ENCODE assay signal across 9 cellular contexts in the genomic region with DNA sequence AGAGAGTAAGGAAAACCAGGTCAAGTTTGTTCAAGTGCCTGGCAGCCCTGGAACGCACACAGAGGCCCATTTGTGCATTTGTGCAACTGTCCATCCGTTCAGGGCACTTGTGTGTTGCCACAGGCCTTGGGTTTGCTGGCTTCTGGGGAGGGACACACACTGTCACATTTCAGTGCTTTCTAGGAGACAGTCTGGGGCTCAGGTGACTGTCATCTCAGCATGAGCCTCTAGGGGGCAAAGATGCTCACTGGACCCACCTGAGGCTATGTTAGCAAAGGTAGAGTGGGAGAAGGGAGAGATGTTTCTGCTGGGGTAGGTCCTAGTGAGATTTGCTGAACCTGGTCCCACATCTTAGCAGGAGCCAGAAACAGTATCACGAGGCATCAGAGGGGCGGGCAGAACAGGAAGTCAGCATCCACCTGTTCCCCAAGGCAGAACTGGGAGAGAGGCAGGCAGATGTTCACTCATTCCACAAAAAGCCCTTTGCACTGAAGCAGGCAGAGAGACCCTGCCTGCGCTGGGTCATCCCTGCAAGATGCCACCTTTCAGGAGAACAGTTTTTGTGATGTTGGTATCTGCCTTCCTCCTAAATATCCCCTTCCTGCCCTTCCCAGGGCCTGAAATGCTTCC. TPM values are rescaled to one million over a fixed set of nuclear protein-coding genes. Genes with fewer than 3 reads are reported as not detected.
A peak's percentile ranks its signal among the peaks of the same experiment; 100 is the strongest.
DNase-seq lines count a peak whose midpoint lies in the region; ATAC-seq, FAIRE-seq and TF ChIP-seq lines count a peak whose summit lies in the region.
"Had no signal": no experiment of that assay in that cellular context is flagged by ENCODE, and none has a peak within 500 bp of the region (broad histone marks: within the 10 kb centered on the region; RNA-seq: fewer than 3 reads in every experiment).

No MANE protein-coding gene starts in this region.

- TF ChIP-seq POLR2A in body of pancreas (IDR thresholded peaks at IDR 0.05), result no peak
- TF ChIP-seq POLR2A in HepG2 (IDR thresholded peaks at IDR 0.05; ENCODE audit: insufficient read depth in 1 of 2, low read depth in 2 of 2, low read length in 2 of 2), result no peak

- H3K9ac ChIP-seq in HepG2 (ENCODE audit: insufficient read depth, low read depth, low read length), result no peak overlapping the region

- H3K4me1 ChIP-seq in body of pancreas (no peaks in the 10 kb centered on the region), HepG2 (ENCODE audit: insufficient read depth, low read length) (peaks cover 5% of the 10 kb centered on the region; the same call in 1 of the 2 replicates)

- POLR2A ChIA-PET in HepG2 (lab: Yijun Ruan, JAX), result no interaction called here

- no peaks in the 10 kb centered on the region for H3K36me3 ChIP-seq in body of pancreas (replicated peaks in 1 of 2; ENCODE audit: insufficient read depth in 1 of 2, low read depth in 2 of 2)
- H3K36me3 ChIP-seq in HepG2 (replicated peaks in 1 of 2; ENCODE audit: control insufficient read depth in 1 of 2, insufficient read depth in 2 of 2, low read length in 2 of 2), result peaks cover 10 to 23% of the 10 kb centered on the region in 2 experiments

- intact Hi-C loops in body of pancreas (cut with DNase I), result no loop called here
- intact Hi-C loops in HepG2 (cut with micrococcal nuclease; ENCODE audit: unreplicated experiment), result loop anchor here (10.0 kb wide), 1 partner anchor 65 kb away; no protein-coding TSS in a partner anchor

- 0 out of 2 replicates have a peak, but pooled peaks have one; percentile 52 for TF ChIP-seq RAD21 in HepG2 (CRISPR knock-in tag; IDR thresholded peaks at IDR 0.05)

- WGBS in body of pancreas, 2 donors, result 47 to 58% methylated on average over 2 to 5 of the region's 5 CpGs
- 66% methylated on average over 5 of the region's 5 CpGs for WGBS in HepG2 (ENCODE audit: low lambda C conversion rate)

- H3K79me2 ChIP-seq in HepG2 (ENCODE audit: insufficient read depth, low read length), result peaks cover 20% of the 10 kb centered on the region

- FAIRE-seq in HepG2 (lab: Jason Lieb, UNC), result peak; percentile 70
- FAIRE-seq: islet of Langerhans had no signal

- DNase-seq in ELF-1 (ENCODE audit: low read depth, low spot score), result peak; percentile 69
- DNase-seq in T-helper 1 cell, result peak in 3 of 5 donors; percentile 22 to 51 (median 48)
- DNase-seq in body of pancreas, result peak in 3 of 4 donors; percentile 50 to 66 (median 50)
- peak; percentile 30 for DNase-seq in HepG2 (ENCODE audit: low spot score)
- peak in 9 of 49 donors; percentile 23 to 55 (median 33) for DNase-seq in substantia nigra (lab: John Stamatoyannopoulos, UW)

- TF ChIP-seq EP300 in HepG2 (IDR thresholded peaks at IDR 0.05; ENCODE audit: low read depth in 2 of 2, low read length in 2 of 2) (no peak), HepG2 (CRISPR knock-in tag; IDR thresholded peaks at IDR 0.05; ENCODE audit: borderline replicate concordance) (no peak)

- BruUV-seq in HepG2 (replicated peaks; lab: Mats Ljungman, UMichigan), result no TSS peak

- in situ Hi-C loops in HepG2 (cut with HindIII; ENCODE audit: extremely low pct_ligation_motif_present, low pct_unique_long_range_greater_than_20kb), result no loop called here

- ATAC-seq in HG03354 (IDR thresholded peaks at IDR 0.05; ENCODE audit: poor library complexity, severe bottlenecking, unreplicated experiment) (peak; percentile 66), body of pancreas (peak; percentile 65), HepG2 (peak; percentile 91), GM18858 (IDR thresholded peaks at IDR 0.05; ENCODE audit: unreplicated experiment) (no peak), HG02884 (IDR thresholded peaks at IDR 0.05; ENCODE audit: unreplicated experiment) (no peak)

- peak; percentile 7 to 67 (median 56) for TF ChIP-seq CTCF in body of pancreas (IDR thresholded peaks at IDR 0.05)
- TF ChIP-seq CTCF in HepG2 (CRISPR knock-in tag; IDR thresholded peaks at IDR 0.05), result peak; percentile 86

- H3K4me2 ChIP-seq in HepG2 (ENCODE audit: low read depth, low read length), result no peak overlapping the region

- CTCF ChIA-PET in HepG2 (lab: Yijun Ruan, JAX; ENCODE audit: low intra/inter-chr PET ratio, low total read pairs), result interaction anchor here (0.8 to 1.6 kb wide), 2 partner anchors 49 to 130 kb away, joined by 3 to 8 read pairs; no protein-coding TSS in a partner anchor

- H3K9me3 ChIP-seq in body of pancreas, result no peaks in the 10 kb centered on the region
- no peaks in the 10 kb centered on the region for H3K9me3 ChIP-seq in HepG2 (ENCODE audit: low read length)

- H2AFZ ChIP-seq in HepG2 (ENCODE audit: low read length), result no peak overlapping the region

- H3K27me3 ChIP-seq in body of pancreas, result no peaks in the 10 kb centered on the region
- H3K27me3 ChIP-seq in HepG2 (ENCODE audit: control insufficient read depth in 1 of 2, insufficient read depth in 2 of 2, low read length in 2 of 2), result no peaks in the 10 kb centered on the region

- no peak overlapping the region for H3K4me3 ChIP-seq in body of pancreas
- no peak overlapping the region for H3K4me3 ChIP-seq in HepG2 (replicated peaks in 1 of 3; ENCODE audit: insufficient read depth in 1 of 3, low read depth in 2 of 3, low read length in 3 of 3)

- H4K20me1 ChIP-seq in HepG2 (ENCODE audit: insufficient read depth, low read length), result peaks cover 33% of the 10 kb centered on the region

- H3K27ac ChIP-seq in body of pancreas (no peak overlapping the region), HepG2 (ENCODE audit: extremely low read length, insufficient read depth, low read length) (no peak overlapping the region), substantia nigra (ENCODE audit: low read depth, low read length, poor library complexity, severe bottlenecking) (peak overlapping the region; percentile 75)

TF ChIP-seq in HepG2, 621 proteins besides CTCF, POLR2A, EP300 and RAD21 (continues in another document):
- TF ChIP-seq TFAP4 (IDR thresholded peaks at IDR 0.05; ENCODE audit: borderline replicate concordance, low read depth) (peak; percentile 31; the same call in 1 of the 2 replicates), STAG1 (CRISPR knock-in tag; IDR thresholded peaks at IDR 0.05) (peak; percentile 74), BHLHE40 (IDR thresholded peaks at IDR 0.05; ENCODE audit: low read length) (0 out of 2 replicates have a peak, but pooled peaks have one; percentile 21)

RNA-seq across cellular contexts. Expression of gene RAI1, which starts 48.5 kb away (rescaled TPM):
- total RNA-seq in body of pancreas, result 10 to 100 TPM; 16.3 to 41.5 TPM
- 5.1 and 5.2 TPM in 2 replicates for total RNA-seq in HepG2 (2016; rRNA removed; fragmentation: Illumina TruSeq; extraction: Trizol)
- 2.6 and 3.4 TPM in 2 replicates for total RNA-seq in HepG2 (2016; cell fraction: cytosol; rRNA removed; fragmentation: Illumina TruSeq; extraction: Trizol; ENCODE audit: low read depth)
- 5.2 and 5.4 TPM in 2 replicates for total RNA-seq in HepG2 (2016; cell fraction: insoluble cytoplasmic fraction; rRNA removed; fragmentation: Illumina TruSeq; extraction: Trizol)
- total RNA-seq in HepG2 (2016; cell fraction: membrane; rRNA removed; fragmentation: Illumina TruSeq; extraction: Trizol), result 4.3 and 5.6 TPM in 2 replicates
- 7.2 and 9.2 TPM in 2 replicates for total RNA-seq in HepG2 (2016; cell fraction: nucleus; rRNA removed; fragmentation: Illumina TruSeq; extraction: Trizol)
- 3.4 and 3.9 TPM in 2 replicates for polyA plus RNA-seq in HepG2 (2011; rRNA removed)
- polyA plus RNA-seq in HepG2 (2011; cell fraction: cytosol; rRNA removed), result 1.9 and 2.7 TPM in 2 replicates
- 15.5 and 22.7 TPM in 2 replicates for polyA plus RNA-seq in HepG2 (2011; cell fraction: nucleus; rRNA removed)
- 6.0 and 9.1 TPM in 2 replicates for polyA plus RNA-seq in HepG2 (2012)
- polyA plus RNA-seq in HepG2 (2016; cell fraction: cytosol; fragmentation: Illumina TruSeq; extraction: Trizol; ENCODE audit: low read depth), result 3.8 and 4.7 TPM in 2 replicates
- polyA plus RNA-seq in HepG2 (2016; cell fraction: insoluble cytoplasmic fraction; fragmentation: Illumina TruSeq; extraction: Trizol; ENCODE audit: low read depth), result 8.3 and 10.1 TPM in 2 replicates
- 5.1 and 5.2 TPM in 2 replicates for polyA plus RNA-seq in HepG2 (2016; cell fraction: membrane; fragmentation: Illumina TruSeq; extraction: Trizol; ENCODE audit: low read depth)
- polyA plus RNA-seq in HepG2 (2016; cell fraction: nucleus; fragmentation: Illumina TruSeq; extraction: Trizol; ENCODE audit: insufficient read depth, low read depth), result 24.6 and 26.3 TPM in 2 replicates
- polyA minus RNA-seq in HepG2 (2011; rRNA and poly(A)+ RNA removed; ENCODE audit: low replicate concordance), result 7.4 and 12.2 TPM in 2 replicates
- 6.2 and 6.7 TPM in 2 replicates for polyA minus RNA-seq in HepG2 (2011; cell fraction: cytosol; rRNA and poly(A)+ RNA removed)
- polyA minus RNA-seq in HepG2 (2011; cell fraction: nucleus; rRNA and poly(A)+ RNA removed), result 9.0 and 12.1 TPM in 2 replicates

Comparison
In these comparisons a context has a peak if more than half of its experiments do, and no peak if none do; other contexts are left out.
1. ATAC-seq: peak in HG03354 (single experiment), body of pancreas (single experiment) and HepG2 (single experiment); none in GM18858 (single experiment) and HG02884 (single experiment).